8 cellular contexts compared by ENCODE assay signal in the genomic region with DNA sequence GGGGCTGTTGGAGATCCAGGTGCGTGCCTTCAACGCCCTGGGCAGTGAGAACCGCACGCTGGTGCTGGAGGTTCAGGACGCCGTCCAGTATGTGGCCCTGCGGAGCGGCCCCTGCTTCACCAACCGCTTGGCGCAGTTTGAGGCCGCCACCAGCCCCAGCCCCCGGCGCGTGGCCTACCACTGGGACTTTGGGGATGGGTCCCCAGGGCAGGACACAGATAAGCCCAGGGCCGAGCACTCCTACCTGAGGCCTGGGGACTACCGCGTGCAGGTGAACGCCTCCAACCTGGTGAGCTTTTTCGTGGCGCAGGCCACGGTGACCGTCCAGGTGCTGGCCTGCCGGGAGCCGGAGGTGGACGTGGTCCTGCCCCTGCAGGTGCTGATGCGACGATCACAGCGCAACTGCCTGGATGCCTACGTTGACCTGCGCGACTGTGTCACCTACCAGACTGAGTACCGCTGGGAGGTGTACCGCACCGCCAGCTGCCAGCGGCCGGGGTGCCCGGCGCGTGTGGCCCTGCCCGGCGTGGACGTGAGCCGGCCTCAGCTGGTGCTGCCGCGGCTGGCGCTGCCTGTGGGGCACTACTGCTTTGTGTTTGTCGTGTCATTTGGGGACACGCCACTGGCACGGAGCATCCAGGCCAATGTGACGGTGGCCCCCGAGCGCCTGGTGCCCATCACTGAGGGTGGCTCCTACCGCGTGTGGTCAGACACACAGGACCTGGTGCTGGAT. TPM values are rescaled to one million over a fixed set of nuclear protein-coding genes. Genes with fewer than 3 reads are reported as not detected.
DNase-seq lines count a peak whose midpoint lies in the region; ATAC-seq, FAIRE-seq and TF ChIP-seq lines count a peak whose summit lies in the region.
"Not testable (repeated sequence)": the region's sequence is repeated elsewhere in the genome, so short reads cannot be mapped to it uniquely, and the experiment has no call there.

No MANE protein-coding gene starts in this region.

- H3K27me3 Mint-ChIP-seq in activated CD4-positive, alpha-beta T cell treated with anti-CD3 and anti-CD28 coated beads, Interleukin-2, amount 10 ng/mL, durations not matched to agents 24 days and 14 days; chondrocyte (ENCODE audit: low read depth): not testable (repeated sequence)

- CTCF ChIA-PET in A549 (lab: Yijun Ruan, JAX): not testable (repeated sequence)

- not testable (repeated sequence) for TF ChIP-seq POLR2A in A549 (IDR thresholded peaks at IDR 0.05; ENCODE audit: low read length); suprapubic skin (IDR thresholded peaks at IDR 0.05)

- H3K4me3 ChIP-seq in A549, mucosa of descending colon, suprapubic skin: not testable (repeated sequence)

- not testable (repeated sequence) for H3K9me3 Mint-ChIP-seq in activated CD4-positive, alpha-beta T cell treated with anti-CD3 and anti-CD28 coated beads, Interleukin-2, amount 10 ng/mL, durations not matched to agents 24 days and 14 days; chondrocyte (ENCODE audit: low read depth)

- H3K4me1 ChIP-seq in A549; mucosa of descending colon (ENCODE audit: low read depth); suprapubic skin: not testable (repeated sequence)

- not testable (repeated sequence) for H3K4me3 Mint-ChIP-seq in activated CD4-positive, alpha-beta T cell treated with anti-CD3 and anti-CD28 coated beads, Interleukin-2, amount 10 ng/mL, durations not matched to agents 24 days and 14 days; chondrocyte (ENCODE audit: unreplicated experiment)

- not testable (repeated sequence) for H3K27me3 ChIP-seq in suprapubic skin

- not testable (repeated sequence) for TF ChIP-seq CTCF in A549 (IDR thresholded peaks at IDR 0.05); chondrocyte (IDR thresholded peaks at IDR 0.05); mucosa of descending colon (IDR thresholded peaks at IDR 0.05); suprapubic skin (IDR thresholded peaks at IDR 0.05)

- not testable (repeated sequence) for DNase-seq in A549 (ENCODE audit: low read depth in 1 of 2, low spot score in 1 of 2)
- peak; percentile 48 for DNase-seq in activated CD4-positive, alpha-beta T cell treated with anti-CD3 and anti-CD28 coated beads, Interleukin-2, amount 10 ng/mL, durations not matched to agents 24 days and 14 days
- peak; percentile 86 for DNase-seq in chondrocyte (ENCODE audit: low spot score)
- peak; percentile 53 for DNase-seq in Right ventricle myocardium inferior (ENCODE audit: missing footprints)
- DNase-seq in inferior parietal cortex (ENCODE audit: extremely low spot score): peak; percentile 0
- peak in 1 of 3 donors; percentile 45 for DNase-seq in mucosa of descending colon
- peak; percentile 54 for DNase-seq in sciatic nerve (ENCODE audit: low spot score)
- DNase-seq in suprapubic skin (ENCODE audit: low spot score in 2 of 2): peak; percentile 48 to 77

- POLR2A ChIA-PET in A549 (lab: Yijun Ruan, JAX): not testable (repeated sequence)

- not testable (repeated sequence) for H3K36me3 Mint-ChIP-seq in activated CD4-positive, alpha-beta T cell treated with anti-CD3 and anti-CD28 coated beads, Interleukin-2, amount 10 ng/mL, durations not matched to agents 24 days and 14 days (ENCODE audit: low read depth); chondrocyte (ENCODE audit: low read depth)

- not testable (repeated sequence) for H3K4me2 ChIP-seq in A549

- intact Hi-C loops in activated CD4-positive, alpha-beta T cell treated with anti-CD3 and anti-CD28 coated beads, Interleukin-2, amount 10 ng/mL, durations not matched to agents 24 days and 14 days (cut with micrococcal nuclease); Right ventricle myocardium inferior (cut with DNase I); mucosa of descending colon (cut with DNase I, micrococcal nuclease); sciatic nerve (cut with DNase I): not testable (repeated sequence)

- not testable (repeated sequence) for H3K36me3 ChIP-seq in mucosa of descending colon (ENCODE audit: low read depth); suprapubic skin

- TF ChIP-seq RAD21 in A549 (conservative IDR thresholded peaks at IDR 0.05 in 1 of 2, IDR thresholded peaks at IDR 0.05 in 1 of 2): not testable (repeated sequence)

- H3K4me1 Mint-ChIP-seq in activated CD4-positive, alpha-beta T cell treated with anti-CD3 and anti-CD28 coated beads, Interleukin-2, amount 10 ng/mL, durations not matched to agents 24 days and 14 days; chondrocyte (ENCODE audit: low read depth): not testable (repeated sequence)

- H3K27ac ChIP-seq in A549, suprapubic skin: not testable (repeated sequence)

- 88% methylated on average over 15 of the region's 54 CpGs for WGBS in A549 (ENCODE audit: missing lambda C conversion rate)
- 92% methylated on average over 8 of the region's 54 CpGs for WGBS in suprapubic skin

- ATAC-seq in A549 (peak; percentile 22 to 29; a peak in 3 of 6 replicates), Right ventricle myocardium inferior (peak; percentile 37), mucosa of descending colon (peak; percentile 17), sciatic nerve (peak; percentile 32)

- H3K27ac Mint-ChIP-seq in activated CD4-positive, alpha-beta T cell treated with anti-CD3 and anti-CD28 coated beads, Interleukin-2, amount 10 ng/mL, durations not matched to agents 24 days and 14 days; chondrocyte (ENCODE audit: unreplicated experiment): not testable (repeated sequence)

- not testable (repeated sequence) for FAIRE-seq in A549 (lab: Jason Lieb, UNC)

- TF ChIP-seq EP300 in A549 (IDR thresholded peaks at IDR 0.05); suprapubic skin (IDR thresholded peaks at IDR 0.05): not testable (repeated sequence)

- not testable (repeated sequence) for H3K9me3 ChIP-seq in A549, mucosa of descending colon, suprapubic skin

RNA-seq across cellular contexts. Expression of a gene that starts 12.2 kb away (rescaled TPM):
- 15.5 and 18.3 TPM in 2 replicates for polyA plus RNA-seq in A549 (2011; rRNA removed)
- polyA plus RNA-seq in A549 (2012; cell fraction: cytosol; rRNA removed): 22.0 and 27.9 TPM in 2 replicates
- 29.3 and 73.6 TPM in 2 replicates for polyA plus RNA-seq in A549 (2012; cell fraction: nucleus; rRNA removed)
- 5.7 to 11.7 TPM (median 7.1 TPM) in 3 replicates for polyA plus RNA-seq in A549 (2017; fragmentation: RNase III; extraction: RNeasy Plus Mini Kit Qiagen cat#74134 plus additional on column Dnase treatment)
- 0.92 and 2.1 TPM in 2 replicates for polyA minus RNA-seq in A549 (2011; rRNA and poly(A)+ RNA removed)
- 7.5 and 8.0 TPM in 2 replicates for total RNA-seq in activated CD4-positive, alpha-beta T cell treated with anti-CD3 and anti-CD28 coated beads, Interleukin-2, amount 10 ng/mL, durations not matched to agents 24 days and 14 days
- total RNA-seq in chondrocyte: 6.0 to 7.9 TPM (median 6.7 TPM) in 3 replicates
- 3.0 TPM for total RNA-seq in Right ventricle myocardium inferior
- 1 to 10 TPM; 4.1 to 8.8 (median 4.6) TPM for total RNA-seq in mucosa of descending colon
- 17.6 TPM for total RNA-seq in sciatic nerve
- 10 to 100 TPM in 1 of 4 donors, 1 to 10 TPM in 3; 4.9 to 11.7 (median 9.8) TPM for total RNA-seq in suprapubic skin
